Comparison of ENCODE assay signal across 11 cellular contexts in genomic region chr22:39041908-39042307, GRCh38. TPM values are rescaled to one million over a fixed set of nuclear protein-coding genes. Genes with fewer than 3 reads are reported as not detected.
DNase-seq lines count a peak whose midpoint lies in the region; ATAC-seq and TF ChIP-seq lines count a peak whose summit lies in the region.
"Had no signal": no experiment of that assay in that cellular context is flagged by ENCODE, and none has a peak within 500 bp of the region (broad histone marks: within the 10 kb centered on the region; RNA-seq: fewer than 3 reads in every experiment).

No MANE protein-coding gene starts in this region.

- H3K36me3 ChIP-seq in OCI-LY7 (ENCODE audit: insufficient read depth, low read length): no peaks in the 10 kb centered on the region

- no peaks in the 10 kb centered on the region for H3K9me3 ChIP-seq in OCI-LY7 (ENCODE audit: low read length)

- intact Hi-C loops in OCI-LY7 (cut with micrococcal nuclease; ENCODE audit: unreplicated experiment): no loop called here

- H3K4me2 ChIP-seq in OCI-LY7 (ENCODE audit: low read length): peak overlapping the region; percentile 73

- peak overlapping the region; percentile 84 for H3K27ac Mint-ChIP-seq in activated T-cell treated with anti-CD3 and anti-CD28 coated beads, Interleukin-2, amount 50 U/mL, for 72 hours
- peak overlapping the region; percentile 73 for H3K27ac Mint-ChIP-seq in stimulated activated naive B cell treated with anti-CD40 and anti-IgM and Interleukin-4, amounts not matched to agents 10 μg/mL and 1 μg/mL and 100 μg/mL, for 72 hours

- DNase-seq in activated T-cell treated with anti-CD3 and anti-CD28 coated beads, Interleukin-2, amount 50 U/mL, for 72 hours: no peak
- no peak for DNase-seq in activated T-cell treated with anti-CD3 and anti-CD28 coated beads, Interleukin-2, amount 50 U/mL, for 48 hours
- DNase-seq in OCI-LY7 (ENCODE audit: low spot score): no peak
- DNase-seq in epithelial cell of proximal tubule (ENCODE audit: low read depth): no peak
- DNase-seq in stimulated activated naive B cell treated with anti-CD40 and anti-IgM and Interleukin-4, amounts not matched to agents 10 μg/mL and 1 μg/mL and 100 μg/mL, for 72 hours: no peak
- no peak for DNase-seq in NCI-H1092 (lab: John Stamatoyannopoulos, UW)
- DNase-seq: activated CD4-positive, CD25-positive, alpha-beta regulatory T cell; anterior cingulate cortex had no signal

- H3K36me3 Mint-ChIP-seq in activated T-cell treated with anti-CD3 and anti-CD28 coated beads, Interleukin-2, amount 50 U/mL, for 72 hours (ENCODE audit: insufficient read depth in 2 of 2): peaks cover 0 to 2% of the 10 kb centered on the region in 2 donors
- H3K36me3 Mint-ChIP-seq in stimulated activated naive B cell treated with anti-CD40 and anti-IgM and Interleukin-4, amounts not matched to agents 10 μg/mL and 1 μg/mL and 100 μg/mL, for 72 hours: peaks cover 28 to 37% of the 10 kb centered on the region in 2 donors

- no peak for TF ChIP-seq CTCF in OCI-LY7 (conservative IDR thresholded peaks at IDR 0.05; ENCODE audit: low read length)
- no peak for TF ChIP-seq CTCF in epithelial cell of proximal tubule (conservative IDR thresholded peaks at IDR 0.05; ENCODE audit: low read depth, low read length)

- BruUV-seq in OCI-LY7 (replicated peaks; lab: Mats Ljungman, UMichigan): TSS peak; percentile 68

- no peaks in the 10 kb centered on the region for H3K9me3 Mint-ChIP-seq in activated T-cell treated with anti-CD3 and anti-CD28 coated beads, Interleukin-2, amount 50 U/mL, for 72 hours
- no peaks in the 10 kb centered on the region for H3K9me3 Mint-ChIP-seq in stimulated activated naive B cell treated with anti-CD40 and anti-IgM and Interleukin-4, amounts not matched to agents 10 μg/mL and 1 μg/mL and 100 μg/mL, for 72 hours

- H3K27ac ChIP-seq in OCI-LY7 (ENCODE audit: low read depth, low read length, poor library complexity, severe bottlenecking): no peak overlapping the region

- CTCF ChIA-PET in OCI-LY7 (lab: Charles Lee; ENCODE audit: unreplicated experiment): no interaction called here

- no peaks in the 10 kb centered on the region for H3K27me3 Mint-ChIP-seq in activated T-cell treated with anti-CD3 and anti-CD28 coated beads, Interleukin-2, amount 50 U/mL, for 72 hours (ENCODE audit: low read depth)
- H3K27me3 Mint-ChIP-seq in stimulated activated naive B cell treated with anti-CD40 and anti-IgM and Interleukin-4, amounts not matched to agents 10 μg/mL and 1 μg/mL and 100 μg/mL, for 72 hours: no peaks in the 10 kb centered on the region

- no peak for ATAC-seq in activated T-cell treated with anti-CD3 and anti-CD28 coated beads, Interleukin-2, amount 50 U/mL, for 72 hours (replicated peaks in 1 of 2)
- ATAC-seq in stimulated activated naive B cell treated with anti-CD40 and anti-IgM and Interleukin-4, amounts not matched to agents 10 μg/mL and 1 μg/mL and 100 μg/mL, for 72 hours (replicated peaks): no peak
- ATAC-seq in GM21381 (IDR thresholded peaks at IDR 0.05; ENCODE audit: unreplicated experiment) (no peak), GM19397 (IDR thresholded peaks at IDR 0.05; ENCODE audit: unreplicated experiment) (no peak)

- H3K4me3 ChIP-seq in OCI-LY7 (ENCODE audit: low read depth, low read length, poor library complexity, severe bottlenecking): peak overlapping the region; percentile 64
- H3K4me3 ChIP-seq in epithelial cell of proximal tubule (ENCODE audit: low read depth, low read length): peak overlapping the region; percentile 70

- peaks cover 29% of the 10 kb centered on the region for H3K4me1 ChIP-seq in OCI-LY7 (ENCODE audit: insufficient read depth, low read length, poor library complexity, severe bottlenecking)

- no peaks in the 10 kb centered on the region for H4K20me1 ChIP-seq in OCI-LY7 (ENCODE audit: insufficient read depth, low read length)

- POLR2A ChIA-PET in OCI-LY7 (lab: Charles Lee): no interaction called here

- H3K4me1 Mint-ChIP-seq in activated T-cell treated with anti-CD3 and anti-CD28 coated beads, Interleukin-2, amount 50 U/mL, for 72 hours (ENCODE audit: low read depth): peaks cover 41% of the 10 kb centered on the region
- H3K4me1 Mint-ChIP-seq in stimulated activated naive B cell treated with anti-CD40 and anti-IgM and Interleukin-4, amounts not matched to agents 10 μg/mL and 1 μg/mL and 100 μg/mL, for 72 hours: peaks cover 41 to 60% of the 10 kb centered on the region in 2 donors

- no peaks in the 10 kb centered on the region for H3K79me2 ChIP-seq in OCI-LY7 (ENCODE audit: insufficient read depth, low read depth, low read length)

- H3K9me2 ChIP-seq in OCI-LY7 (ENCODE audit: insufficient read depth, low read length): no peaks in the 10 kb centered on the region

- H3K4me3 Mint-ChIP-seq in activated T-cell treated with anti-CD3 and anti-CD28 coated beads, Interleukin-2, amount 50 U/mL, for 72 hours: peak overlapping the region; percentile 93 to 94
- peak overlapping the region; percentile 95 to 99 for H3K4me3 Mint-ChIP-seq in stimulated activated naive B cell treated with anti-CD40 and anti-IgM and Interleukin-4, amounts not matched to agents 10 μg/mL and 1 μg/mL and 100 μg/mL, for 72 hours

- no peak overlapping the region for H2AFZ ChIP-seq in OCI-LY7 (ENCODE audit: low read length)

RNA-seq across cellular contexts. Expression of gene APOBEC3F, which starts 1.2 kb away (rescaled TPM):
- total RNA-seq in activated T-cell treated with anti-CD3 and anti-CD28 coated beads, Interleukin-2, amount 50 U/mL, for 72 hours: 10 to 100 TPM; 44.8 to 49.0 TPM
- total RNA-seq in OCI-LY7 (2014; rRNA removed; shearing (Covaris generic)): 3.7 and 3.9 TPM in 2 replicates
- total RNA-seq in OCI-LY7 (2022): 19.2 and 20.7 TPM in 2 replicates
- total RNA-seq in epithelial cell of proximal tubule: 1.7 and 8.5 TPM in 2 replicates

RNA-seq across cellular contexts. Expression of gene APOBEC3D, which starts 21.0 kb away (rescaled TPM):
- 10 to 100 TPM; 33.9 to 43.0 TPM for total RNA-seq in activated T-cell treated with anti-CD3 and anti-CD28 coated beads, Interleukin-2, amount 50 U/mL, for 72 hours
- 11.6 and 13.1 TPM in 2 replicates for total RNA-seq in OCI-LY7 (2014; rRNA removed; shearing (Covaris generic))
- total RNA-seq in OCI-LY7 (2022) (22.9 and 26.3 TPM in 2 replicates), epithelial cell of proximal tubule (0.46 and 0.58 TPM in 2 replicates)

RNA-seq across cellular contexts. Expression of gene APOBEC3C, which starts 27.9 kb away (rescaled TPM):
- 100 to 1,000 TPM; 143 to 147 TPM for total RNA-seq in activated T-cell treated with anti-CD3 and anti-CD28 coated beads, Interleukin-2, amount 50 U/mL, for 72 hours
- total RNA-seq in OCI-LY7 (2014; rRNA removed; shearing (Covaris generic)): 4.1 and 4.3 TPM in 2 replicates
- 74.0 and 82.6 TPM in 2 replicates for total RNA-seq in OCI-LY7 (2022)
- total RNA-seq in epithelial cell of proximal tubule: 15.6 and 18.5 TPM in 2 replicates

RNA-seq across cellular contexts. Expression of gene APOBEC3G, which starts 35.2 kb away (rescaled TPM):
- 100 to 1,000 TPM in 1 of 2 donors, 10 to 100 TPM in 1; 77.8 to 115 TPM for total RNA-seq in activated T-cell treated with anti-CD3 and anti-CD28 coated beads, Interleukin-2, amount 50 U/mL, for 72 hours
- 49.8 and 60.2 TPM in 2 replicates for total RNA-seq in OCI-LY7 (2014; rRNA removed; shearing (Covaris generic))
- total RNA-seq in OCI-LY7 (2022) (34.4 and 36.7 TPM in 2 replicates), epithelial cell of proximal tubule (5.5 and 6.9 TPM in 2 replicates)

RNA-seq across cellular contexts. Expression of gene APOBEC3H, which starts 55.1 kb away (rescaled TPM):
- 10 to 100 TPM; 21.9 to 24.4 TPM for total RNA-seq in activated T-cell treated with anti-CD3 and anti-CD28 coated beads, Interleukin-2, amount 50 U/mL, for 72 hours
- 0.15 and 1.2 TPM in 2 replicates for total RNA-seq in OCI-LY7 (2014; rRNA removed; shearing (Covaris generic))
- total RNA-seq in OCI-LY7 (2022) (0.99 and 1.5 TPM in 2 replicates), epithelial cell of proximal tubule (not detected in 2 replicates)
- total RNA-seq: endothelial cell of umbilical vein had no signal
